ENCODE assay signal across 17 cellular contexts in the genomic region with DNA sequence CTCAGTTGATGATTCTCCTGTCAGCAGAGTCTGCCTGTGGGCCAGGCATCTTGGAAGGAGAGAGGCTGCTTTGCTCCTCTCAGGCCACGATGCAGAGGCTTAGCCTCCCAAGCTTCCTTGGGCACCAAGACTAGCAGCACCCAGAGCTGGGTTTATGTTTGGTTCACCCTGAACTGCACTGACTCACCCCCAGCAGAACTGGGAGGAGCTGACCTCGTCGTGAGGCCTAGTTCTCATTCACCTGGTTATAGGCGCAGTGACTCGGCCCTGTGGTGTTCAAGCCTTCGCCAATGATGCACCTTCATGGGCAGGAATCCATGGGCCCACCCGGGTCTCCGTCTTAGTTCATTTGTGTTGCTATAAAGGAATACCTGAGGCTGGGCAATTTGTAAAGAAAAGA.
DNase-seq lines count a peak whose midpoint lies in the region; ATAC-seq and TF ChIP-seq lines count a peak whose summit lies in the region.
"Had no signal": no experiment of that assay in that cellular context is flagged by ENCODE, and none has a peak within 500 bp of the region (broad histone marks: within the 10 kb centered on the region; RNA-seq: fewer than 3 reads in every experiment).

No MANE protein-coding gene starts in this region.

- peak overlapping the region; percentile 31 for H2BK5ac ChIP-seq in mesendoderm (ENCODE audit: low read length)

- no peaks in the 10 kb centered on the region for H3K9me3 Mint-ChIP-seq in activated T-helper 1 cell treated with anti-CD3 and anti-CD28 coated beads, Interleukin-12 subunit alpha, Interleukin-12 subunit beta, Interleukin-2, Interleukin-4 antibody, amounts not matched to agents 30 ng/mL and 10 ng/mL and 1 ng/mL, durations not matched to agents 14 hours and 24 hours and 36 hours
- no peaks in the 10 kb centered on the region for H3K9me3 Mint-ChIP-seq in activated T-cell treated with anti-CD3 and anti-CD28 coated beads, Interleukin-2, amount 50 U/mL, for 4 hours
- H3K9me3 Mint-ChIP-seq in endothelial cell (ENCODE audit: unreplicated experiment): no peaks in the 10 kb centered on the region

- no peaks in the 10 kb centered on the region for H3K79me1 ChIP-seq in mesendoderm (ENCODE audit: low read length)

- peaks cover 2% of the 10 kb centered on the region for H3K36me3 Mint-ChIP-seq in activated T-helper 1 cell treated with anti-CD3 and anti-CD28 coated beads, Interleukin-12 subunit alpha, Interleukin-12 subunit beta, Interleukin-2, Interleukin-4 antibody, amounts not matched to agents 30 ng/mL and 10 ng/mL and 1 ng/mL, durations not matched to agents 14 hours and 24 hours and 36 hours (ENCODE audit: low read depth)
- no peaks in the 10 kb centered on the region for H3K36me3 Mint-ChIP-seq in activated T-cell treated with anti-CD3 and anti-CD28 coated beads, Interleukin-2, amount 50 U/mL, for 4 hours (ENCODE audit: insufficient read depth)
- peaks cover 4% of the 10 kb centered on the region for H3K36me3 Mint-ChIP-seq in endothelial cell (ENCODE audit: low read depth, unreplicated experiment)
- H3K36me3 Mint-ChIP-seq: CD4-positive, CD25-positive, alpha-beta regulatory T cell had no signal

- H3K36me3 ChIP-seq in heart right ventricle: no peaks in the 10 kb centered on the region
- no peaks in the 10 kb centered on the region for H3K36me3 ChIP-seq in mesendoderm (ENCODE audit: control insufficient read depth, insufficient read depth, low read length)
- H3K36me3 ChIP-seq: BE2C had no signal

- peak overlapping the region; percentile 25 for H3K56ac ChIP-seq in mesendoderm (ENCODE audit: low read length)

- intact Hi-C loops in heart right ventricle (cut with DNase I) (loop anchor here in 3 of 10 donors (5.0 to 10.0 kb wide), 3 partner anchors 121 to 371 kb away; partner anchors contain the start of genes ZEB1 (in 1 of the 3) and ZNF438 (in 1 of the 3)), Right ventricle myocardium superior (cut with DNase I) (no loop called here)
- intact Hi-C loops in activated T-helper 1 cell treated with anti-CD3 and anti-CD28 coated beads, Interleukin-12 subunit alpha, Interleukin-12 subunit beta, Interleukin-2, Interleukin-4 antibody, amounts not matched to agents 30 ng/mL and 10 ng/mL and 1 ng/mL, durations not matched to agents 14 hours and 24 hours and 36 hours (cut with micrococcal nuclease): no loop called here

- H2BK15ac ChIP-seq in mesendoderm (replicated peaks; ENCODE audit: low read depth): no peak overlapping the region

- H3K9me3 ChIP-seq in heart right ventricle: no peaks in the 10 kb centered on the region
- H3K9me3 ChIP-seq: BE2C had no signal

- no peak overlapping the region for H2AK5ac ChIP-seq in mesendoderm (ENCODE audit: low read length)

- H2BK120ac ChIP-seq in mesendoderm (ENCODE audit: low read depth, low read length): peak overlapping the region; percentile 78

- H3K23ac ChIP-seq in mesendoderm (ENCODE audit: low read length): no peak overlapping the region

- peak overlapping the region; percentile 13 for H3K18ac ChIP-seq in mesendoderm (ENCODE audit: low read length)

- H3K27ac ChIP-seq in heart right ventricle: peak overlapping the region; percentile 16 to 86 (median 56)
- H3K27ac ChIP-seq in mesendoderm (ENCODE audit: low read depth, low read length): no peak overlapping the region
- H3K27ac ChIP-seq: HL-60, PC-9 had no signal

- no peak overlapping the region for H3K9ac ChIP-seq in mesendoderm (ENCODE audit: low read length)

- no peaks in the 10 kb centered on the region for H3K4me1 Mint-ChIP-seq in activated T-helper 1 cell treated with anti-CD3 and anti-CD28 coated beads, Interleukin-12 subunit alpha, Interleukin-12 subunit beta, Interleukin-2, Interleukin-4 antibody, amounts not matched to agents 30 ng/mL and 10 ng/mL and 1 ng/mL, durations not matched to agents 14 hours and 24 hours and 36 hours (ENCODE audit: low read depth)
- no peaks in the 10 kb centered on the region for H3K4me1 Mint-ChIP-seq in activated T-cell treated with anti-CD3 and anti-CD28 coated beads, Interleukin-2, amount 50 U/mL, for 4 hours (ENCODE audit: low read depth)
- peaks cover 8% of the 10 kb centered on the region for H3K4me1 Mint-ChIP-seq in endothelial cell (ENCODE audit: unreplicated experiment)
- H3K4me1 Mint-ChIP-seq: CD4-positive, CD25-positive, alpha-beta regulatory T cell had no signal

- no peak overlapping the region for H3K4me3 ChIP-seq in heart right ventricle
- no peak overlapping the region for H3K4me3 ChIP-seq in mesendoderm (ENCODE audit: low read length)
- H3K4me3 ChIP-seq: PC-9 had no signal

- H3K27me3 Mint-ChIP-seq in activated T-helper 1 cell treated with anti-CD3 and anti-CD28 coated beads, Interleukin-12 subunit alpha, Interleukin-12 subunit beta, Interleukin-2, Interleukin-4 antibody, amounts not matched to agents 30 ng/mL and 10 ng/mL and 1 ng/mL, durations not matched to agents 14 hours and 24 hours and 36 hours (ENCODE audit: insufficient read depth): no peaks in the 10 kb centered on the region
- no peaks in the 10 kb centered on the region for H3K27me3 Mint-ChIP-seq in activated T-cell treated with anti-CD3 and anti-CD28 coated beads, Interleukin-2, amount 50 U/mL, for 4 hours (ENCODE audit: low read depth)
- no peaks in the 10 kb centered on the region for H3K27me3 Mint-ChIP-seq in endothelial cell (ENCODE audit: unreplicated experiment)
- H3K27me3 Mint-ChIP-seq: CD4-positive, CD25-positive, alpha-beta regulatory T cell had no signal

- no peaks in the 10 kb centered on the region for H3K79me2 ChIP-seq in mesendoderm (ENCODE audit: control insufficient read depth, insufficient read depth, low read length)

- H3K4me2 ChIP-seq in mesendoderm (ENCODE audit: low read length): no peak overlapping the region
- H3K4me2 ChIP-seq: PC-9 had no signal

- no peak for DNase-seq in heart right ventricle
- no peak for DNase-seq in Right ventricle myocardium superior
- DNase-seq in activated T-helper 1 cell treated with anti-CD3 and anti-CD28 coated beads, Interleukin-12 subunit alpha, Interleukin-12 subunit beta, Interleukin-2, Interleukin-4 antibody, amounts not matched to agents 30 ng/mL and 10 ng/mL and 1 ng/mL, durations not matched to agents 14 hours and 24 hours and 36 hours (ENCODE audit: low spot score): no peak
- DNase-seq in mesendoderm: no peak
- no peak for DNase-seq in activated T-cell treated with anti-CD3 and anti-CD28 coated beads, Interleukin-2, amount 50 U/mL, for 4 hours
- DNase-seq in NCI-H1048 (lab: John Stamatoyannopoulos, UW): no peak
- DNase-seq in endothelial cell (ENCODE audit: low spot score): no peak
- DNase-seq: BE2C; CD4-positive, CD25-positive, alpha-beta regulatory T cell; COR-L47; DMS 273 treated with DMSO at 0.1 percent for 48 hours; GDM1; NCI-H1436; NCI-H1930; NCI-H526; PC-9 had no signal

- ATAC-seq in heart right ventricle: no peak
- no peak for ATAC-seq in Right ventricle myocardium superior (ENCODE audit: poor library complexity)
- no peak for ATAC-seq in activated T-cell treated with anti-CD3 and anti-CD28 coated beads, Interleukin-2, amount 50 U/mL, for 4 hours

- H4K5ac ChIP-seq in mesendoderm (ENCODE audit: low read length): no peak overlapping the region

- H3K4me3 Mint-ChIP-seq in activated T-helper 1 cell treated with anti-CD3 and anti-CD28 coated beads, Interleukin-12 subunit alpha, Interleukin-12 subunit beta, Interleukin-2, Interleukin-4 antibody, amounts not matched to agents 30 ng/mL and 10 ng/mL and 1 ng/mL, durations not matched to agents 14 hours and 24 hours and 36 hours: no peak overlapping the region
- no peak overlapping the region for H3K4me3 Mint-ChIP-seq in activated T-cell treated with anti-CD3 and anti-CD28 coated beads, Interleukin-2, amount 50 U/mL, for 4 hours
- no peak overlapping the region for H3K4me3 Mint-ChIP-seq in endothelial cell (ENCODE audit: unreplicated experiment)

- H3K4ac ChIP-seq in mesendoderm (ENCODE audit: low read depth, low read length): no peak overlapping the region

- peak overlapping the region; percentile 35 for H3K27ac Mint-ChIP-seq in activated T-helper 1 cell treated with anti-CD3 and anti-CD28 coated beads, Interleukin-12 subunit alpha, Interleukin-12 subunit beta, Interleukin-2, Interleukin-4 antibody, amounts not matched to agents 30 ng/mL and 10 ng/mL and 1 ng/mL, durations not matched to agents 14 hours and 24 hours and 36 hours
- no peak overlapping the region for H3K27ac Mint-ChIP-seq in endothelial cell (ENCODE audit: unreplicated experiment)
- H3K27ac Mint-ChIP-seq: CD4-positive, CD25-positive, alpha-beta regulatory T cell had no signal

- no peak overlapping the region for H4K8ac ChIP-seq in mesendoderm (ENCODE audit: low read depth, low read length)

- TF ChIP-seq CTCF in heart right ventricle (IDR thresholded peaks at IDR 0.05): no peak
- TF ChIP-seq CTCF in endothelial cell (IDR thresholded peaks at IDR 0.05; ENCODE audit: unreplicated experiment): no peak

- H3K4me1 ChIP-seq in heart right ventricle (peaks cover 11 to 64% (median 41%) of the 10 kb centered on the region in 9 donors), mesendoderm (ENCODE audit: control insufficient read depth, low read depth, low read length) (peaks cover 6% of the 10 kb centered on the region)

- H3K27me3 ChIP-seq in heart right ventricle (no peaks in the 10 kb centered on the region), mesendoderm (ENCODE audit: insufficient read depth, low read length, poor library complexity) (no peaks in the 10 kb centered on the region)
- H3K27me3 ChIP-seq: BE2C had no signal

- WGBS in heart right ventricle, 2 donors: 95 to 98% methylated on average over 8 of the region's 8 CpGs
- WGBS in mesendoderm (ENCODE audit: extremely low coverage, insufficient coverage, low lambda C conversion rate): no CpG with 5 or more reads among the region's 8 CpGs
